8 cellular contexts compared by ENCODE assay signal in genomic region chr2:74499269-74499939, GRCh38. TPM values are rescaled to one million over a fixed set of nuclear protein-coding genes. Genes with fewer than 3 reads are reported as not detected.
DNase-seq lines count a peak whose midpoint lies in the region; ATAC-seq and TF ChIP-seq lines count a peak whose summit lies in the region.

Gene LBX2, minus strand, starts transcription at chr2:74499603. Its CDS starts 66 bp downstream, at chr2:74499537.

- H3K9me2 ChIP-seq in PC-3 (replicated peaks; ENCODE audit: low read length): no peaks in the 10 kb centered on the region

- H2AFZ ChIP-seq in PC-3 (ENCODE audit: low read length): peak within 1 kb of the TSS; percentile 87

- H3K36me3 ChIP-seq in PC-3 (ENCODE audit: low read depth, low read length) (no peaks in the 10 kb centered on the region), duodenal mucosa (ENCODE audit: control insufficient read depth in 1 of 2, insufficient read depth in 2 of 2, low read length in 2 of 2) (no peaks in the 10 kb centered on the region)

- peaks cover 40% of the 10 kb centered on the region for H3K27me3 ChIP-seq in AG04450 (ENCODE audit: control insufficient read depth, insufficient read depth, low read length)
- H3K27me3 ChIP-seq in PC-3 (ENCODE audit: low read length): no peaks in the 10 kb centered on the region
- peaks cover 0 to 12% of the 10 kb centered on the region in 2 donors for H3K27me3 ChIP-seq in duodenal mucosa (ENCODE audit: control insufficient read depth in 1 of 2, insufficient read depth in 2 of 2, low read length in 2 of 2)

- ATAC-seq in PC-3 (no peak), naive B cell (ENCODE audit: low read depth in 2 of 2) (peak; percentile 32 to 35)

- H3K4me2 ChIP-seq in PC-3 (ENCODE audit: low read length): peak within 1 kb of the TSS; percentile 94

- intact Hi-C loops in PC-3 (cut with micrococcal nuclease): no loop called here

- H3K36me3 Mint-ChIP-seq in naive B cell: peaks cover 3 to 5% of the 10 kb centered on the region in 2 donors

- H3K4me3 Mint-ChIP-seq in naive B cell: peak within 1 kb of the TSS; percentile 71 to 94 (median 86)

- H3K4me1 ChIP-seq in PC-3 (ENCODE audit: insufficient read depth, low read length) (peaks cover 19% of the 10 kb centered on the region), duodenal mucosa (ENCODE audit: control insufficient read depth in 1 of 2, insufficient read depth in 2 of 2, low read length in 2 of 2) (peaks cover 41 to 54% of the 10 kb centered on the region in 2 donors)

- H3K27me3 Mint-ChIP-seq in naive B cell: peaks cover 47 to 72% (median 55%) of the 10 kb centered on the region in 3 donors

- DNase-seq in AG04450 (ENCODE audit: low read depth, low spot score): no peak
- no peak for DNase-seq in PC-3
- no peak for DNase-seq in naive B cell
- no peak for DNase-seq in GM19240 (ENCODE audit: insufficient read length, low spot score)
- no peak for DNase-seq in SK-N-DZ (ENCODE audit: low spot score)
- no peak for DNase-seq in mucosa of gallbladder (ENCODE audit: low spot score)
- DNase-seq in cerebellum (ENCODE audit: low spot score): no peak

- peaks cover 31 to 62% (median 54%) of the 10 kb centered on the region in 3 donors for H3K4me1 Mint-ChIP-seq in naive B cell

- H3F3A ChIP-seq in PC-3 (ENCODE audit: low read length, unreplicated experiment): no peaks in the 10 kb centered on the region

- H3K9me3 ChIP-seq in AG04450 (ENCODE audit: control insufficient read depth, insufficient read depth, low read length) (no peaks in the 10 kb centered on the region; the same call in 1 of the 2 replicates), PC-3 (ENCODE audit: low read length) (no peaks in the 10 kb centered on the region), duodenal mucosa (ENCODE audit: control insufficient read depth in 1 of 2, low read length in 2 of 2) (no peaks in the 10 kb centered on the region)

- POLR2A ChIA-PET in AG04450 (lab: Yijun Ruan, JAX): interaction anchor here (1.1 kb wide), 1 partner anchor 30 kb away, joined by 4 read pairs; the partner anchor contains the start of genes AUP1 and HTRA2
- POLR2A ChIA-PET in PC-3 (lab: Charles Lee; ENCODE audit: unreplicated experiment): no interaction called here

- peak within 1 kb of the TSS; percentile 48 for H3K4me3 ChIP-seq in AG04450 (ENCODE audit: low read depth, low read length)
- peak within 1 kb of the TSS; percentile 67 for H3K4me3 ChIP-seq in PC-3 (ENCODE audit: low read length)
- H3K4me3 ChIP-seq in duodenal mucosa (ENCODE audit: low read depth in 1 of 2, low read length in 2 of 2): peak within 1 kb of the TSS; percentile 74 to 82

- H3K27ac Mint-ChIP-seq in naive B cell: peak within 1 kb of the TSS in 3 of 6 donors; percentile 4 to 71 (median 58)

- TF ChIP-seq CTCF in AG04450 (IDR thresholded peaks at IDR 0.05; ENCODE audit: low read depth, low read length) (no peak), PC-3 (conservative IDR thresholded peaks at IDR 0.05; ENCODE audit: low read depth, low read length) (no peak)

- H3K27ac ChIP-seq in AG04450 (ENCODE audit: low read depth, low read length) (no peak within 1 kb of the TSS), PC-3 (ENCODE audit: low read length) (no peak within 1 kb of the TSS), duodenal mucosa (ENCODE audit: low read depth, low read length) (no peak within 1 kb of the TSS)

- CTCF ChIA-PET in AG04450 (lab: Charles Lee) (interaction anchor here (1.7 kb wide), 1 partner anchor 89 kb away, joined by 7 read pairs; no protein-coding TSS in a partner anchor), PC-3 (lab: Charles Lee) (no interaction called here)

- H3K79me2 ChIP-seq in PC-3 (ENCODE audit: low read length): no peaks in the 10 kb centered on the region

- peak within 1 kb of the TSS; percentile 19; the same call in 1 of the 2 replicates for H3K9ac ChIP-seq in PC-3 (ENCODE audit: low read length)
- H3K9ac ChIP-seq in duodenal mucosa (ENCODE audit: low read depth in 1 of 2, low read length in 2 of 2): peak within 1 kb of the TSS; percentile 64 to 68

- no peaks in the 10 kb centered on the region for H4K20me1 ChIP-seq in PC-3 (ENCODE audit: low read length)

- no peaks in the 10 kb centered on the region for H3K9me3 Mint-ChIP-seq in naive B cell

- BruUV-seq in PC-3 (replicated peaks; lab: Mats Ljungman, UMichigan): no TSS peak

RNA-seq across cellular contexts. Expression of gene LBX2, which starts in this region (rescaled TPM):
- polyA plus RNA-seq in AG04450 (2011; rRNA removed) (0.76 and 0.86 TPM in 2 replicates), naive B cell (ENCODE audit: low read depth in 6 of 6) (not detected)
- polyA minus RNA-seq in AG04450 (2011; rRNA and poly(A)+ RNA removed): 0.37 and 0.48 TPM in 2 replicates
- total RNA-seq in PC-3 (2014; rRNA removed) (not detected in 2 replicates), mucosa of gallbladder (3.3 TPM), cerebellum (not detected)
- 3.2 and 7.7 TPM in 2 replicates for polyA plus RNA-seq in SK-N-DZ (2014; cell fraction: cytosol; rRNA removed)
- polyA plus RNA-seq in SK-N-DZ (2014; cell fraction: nucleus; rRNA removed): 1.9 and 11.6 TPM in 2 replicates

Comparison
In these comparisons a context has a peak if more than half of its experiments do, and no peak if none do; other contexts are left out.
1. Peak in ATAC-seq in naive B cell; RNA of the gene not detected or under 1 TPM.